Comparison of ENCODE assay signal across 25 cellular contexts in genomic region chr2:235984552-235984951, GRCh38.
"Had no signal": no experiment of that assay in that cellular context is flagged by ENCODE, and none has a peak within 500 bp of the region (broad histone marks: within the 10 kb centered on the region; RNA-seq: fewer than 3 reads in every experiment).

No MANE protein-coding gene starts in this region.

- H3K79me2 ChIP-seq: hepatocyte had no signal

- H3K27ac ChIP-seq: coronary artery, dorsolateral prefrontal cortex, esophagus muscularis mucosa, foreskin keratinocyte, gastroesophageal sphincter, heart left ventricle, hepatocyte, lower lobe of right lung had no signal

- H3K9me3 ChIP-seq: esophagus muscularis mucosa, gastroesophageal sphincter, lower lobe of right lung, mucosa of descending colon had no signal

- H3K4me2 ChIP-seq: hepatocyte had no signal

- H3K4me1 ChIP-seq: esophagus muscularis mucosa, foreskin keratinocyte, gastroesophageal sphincter, heart left ventricle, lower lobe of right lung had no signal

- H3K36me3 ChIP-seq: gastroesophageal sphincter, heart left ventricle had no signal

- H3K27me3 ChIP-seq: dorsolateral prefrontal cortex, esophagus muscularis mucosa, foreskin keratinocyte, gastroesophageal sphincter, heart left ventricle, hepatocyte had no signal

- FAIRE-seq: endothelial cell of umbilical vein, frontal cortex, kidney had no signal

- H2AFZ ChIP-seq: hepatocyte had no signal

- ATAC-seq: foreskin keratinocyte; gastroesophageal sphincter; heart left ventricle; left colon; left lobe of liver; left ventricle myocardium superior; lower lobe of right lung; mucosa of descending colon; naive thymus-derived CD8-positive, alpha-beta T cell had no signal

- H3K4me3 ChIP-seq: coronary artery, dorsolateral prefrontal cortex, esophagus muscularis mucosa, gastroesophageal sphincter, heart left ventricle, hepatocyte, lower lobe of right lung, mucosa of descending colon had no signal

- DNase-seq: dermis blood vessel endothelial cell; dorsolateral prefrontal cortex; effector CD4-positive, alpha-beta T cell; effector memory CD4-positive, alpha-beta T cell; foreskin keratinocyte; heart left ventricle; hypothalamus; immature natural killer cell; islet precursor cell; kidney; kidney glomerular epithelial cell; left colon; left ventricle myocardium superior; lower lobe of right lung; mesenchymal stem cell; mucosa of descending colon; naive B cell; naive thymus-derived CD8-positive, alpha-beta T cell had no signal
